23 cellular contexts compared by ENCODE assay signal in the genomic region with DNA sequence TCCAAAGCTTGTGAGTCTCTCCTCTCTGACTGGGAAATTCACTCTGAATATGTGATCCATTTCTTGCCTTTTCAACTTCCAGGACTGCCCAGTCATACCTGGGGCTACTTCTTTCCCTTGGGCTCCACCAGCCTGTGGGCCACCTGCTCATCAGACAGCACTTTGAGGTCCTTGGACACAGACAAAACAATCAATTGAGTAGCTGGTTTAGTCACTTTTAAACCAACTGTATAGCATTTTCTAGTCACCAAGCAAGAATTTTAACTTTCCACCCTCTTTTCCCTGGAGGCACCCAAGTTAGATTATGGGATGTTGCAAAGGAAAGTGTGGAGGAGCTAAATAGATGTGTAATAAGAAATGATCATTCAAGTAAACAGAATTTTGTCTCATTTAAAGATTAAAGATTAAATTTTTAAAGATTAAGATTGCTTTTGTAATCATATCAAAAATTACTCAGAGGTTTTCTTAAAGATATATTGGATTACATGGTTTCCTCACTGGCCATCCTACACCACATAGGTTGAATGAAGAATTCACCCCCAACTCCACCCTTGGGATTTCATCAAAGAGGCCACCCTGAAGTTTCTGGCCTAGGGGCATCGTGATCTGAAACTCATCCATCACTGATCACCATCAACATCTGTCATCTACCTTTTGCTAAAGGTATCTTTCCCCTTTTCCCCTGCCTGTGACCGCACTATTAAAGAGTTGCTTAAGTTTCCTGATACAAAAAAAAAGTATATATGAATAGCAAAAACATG.
DNase-seq lines count a peak whose midpoint lies in the region; ATAC-seq and TF ChIP-seq lines count a peak whose summit lies in the region.
"Had no signal": no experiment of that assay in that cellular context is flagged by ENCODE, and none has a peak within 500 bp of the region (broad histone marks: within the 10 kb centered on the region; RNA-seq: fewer than 3 reads in every experiment).

No MANE protein-coding gene starts in this region.

- H2AFZ ChIP-seq in ACC112 (ENCODE audit: low read length, unreplicated experiment): peak overlapping the region; percentile 49

- H3K79me2 ChIP-seq in ACC112 (ENCODE audit: control insufficient read depth, insufficient read depth, low read length, unreplicated experiment): no peaks in the 10 kb centered on the region

- H3K4me3 ChIP-seq in ACC112 (ENCODE audit: low read depth, low read length) (no peak overlapping the region), RWPE2 (ENCODE audit: severe bottlenecking) (no peak overlapping the region)
- H3K4me3 ChIP-seq: thoracic aorta had no signal

- peak; percentile 73 for ATAC-seq in RWPE2 (ENCODE audit: low read depth)
- peak; percentile 83 for ATAC-seq in foreskin keratinocyte
- ATAC-seq in GM18517 (IDR thresholded peaks at IDR 0.05; ENCODE audit: unreplicated experiment): no peak
- ATAC-seq in activated naive CD8-positive, alpha-beta T cell treated with anti-CD3 and anti-CD28 coated beads, Interleukin-2, amount 50 U/mL, for 24 hours: no peak
- no peak for ATAC-seq in GM18868 (IDR thresholded peaks at IDR 0.05; ENCODE audit: unreplicated experiment)
- ATAC-seq: activated T-cell treated with anti-CD3 and anti-CD28 coated beads, Interleukin-2, amount 50 U/mL, for 72 hours; left lobe of liver; T-helper 17 cell had no signal

- peak overlapping the region; percentile 18; the same call in 1 of the 2 replicates for H3K27ac ChIP-seq in ACC112 (ENCODE audit: low read depth, low read length)
- H3K27ac ChIP-seq in RWPE2 (ENCODE audit: poor library complexity, severe bottlenecking): peak overlapping the region; percentile 33
- no peak overlapping the region for H3K27ac ChIP-seq in foreskin keratinocyte
- H3K27ac ChIP-seq: thoracic aorta had no signal

- H3K27me3 ChIP-seq in ACC112 (ENCODE audit: insufficient read depth, low read length): no peaks in the 10 kb centered on the region
- no peaks in the 10 kb centered on the region for H3K27me3 ChIP-seq in RWPE2 (ENCODE audit: insufficient read depth, poor library complexity, severe bottlenecking)
- no peaks in the 10 kb centered on the region for H3K27me3 ChIP-seq in foreskin keratinocyte

- H3K36me3 Mint-ChIP-seq in activated naive CD8-positive, alpha-beta T cell treated with anti-CD3 and anti-CD28 coated beads, Interleukin-2, amount 50 U/mL, for 24 hours (ENCODE audit: low read depth): no peaks in the 10 kb centered on the region
- H3K36me3 Mint-ChIP-seq: activated CD4-positive, alpha-beta memory T cell treated with anti-CD3 and anti-CD28 coated beads for 36 hours; CD8-positive, alpha-beta memory T cell; IgD-negative memory B cell; memory B cell had no signal

- H3K27ac Mint-ChIP-seq in activated naive CD8-positive, alpha-beta T cell treated with anti-CD3 and anti-CD28 coated beads, Interleukin-2, amount 50 U/mL, for 24 hours: no peak overlapping the region
- H3K27ac Mint-ChIP-seq: activated CD4-positive, alpha-beta memory T cell treated with anti-CD3 and anti-CD28 coated beads for 36 hours; activated T-cell treated with anti-CD3 and anti-CD28 coated beads, Interleukin-2, amount 50 U/mL, for 72 hours; CD8-positive, alpha-beta memory T cell; IgD-negative memory B cell; memory B cell; nephron progenitor cell; stimulated activated naive CD8-positive, alpha-beta T cell treated with anti-CD3 and anti-CD28 coated beads, Interleukin-15, Interleukin-2, amounts not matched to agents 100 ng/mL and 50 ng/mL, for 24 hours; T-helper 17 cell had no signal

- no peaks in the 10 kb centered on the region for H3K4me1 Mint-ChIP-seq in activated naive CD8-positive, alpha-beta T cell treated with anti-CD3 and anti-CD28 coated beads, Interleukin-2, amount 50 U/mL, for 24 hours
- H3K4me1 Mint-ChIP-seq: CD8-positive, alpha-beta memory T cell; IgD-negative memory B cell; memory B cell; nephron progenitor cell; T-helper 17 cell had no signal

- no peaks in the 10 kb centered on the region for H3K9me3 ChIP-seq in RWPE2 (ENCODE audit: severe bottlenecking)
- H3K9me3 ChIP-seq: thoracic aorta had no signal

- DNase-seq in GM04503 (ENCODE audit: low read depth) (peak; percentile 2), RWPE2 (ENCODE audit: low spot score) (no peak), foreskin keratinocyte (peak; percentile 54 to 81), MV-4-11 (lab: John Stamatoyannopoulos, UW) (no peak)
- DNase-seq in activated naive CD8-positive, alpha-beta T cell treated with anti-CD3 and anti-CD28 coated beads, Interleukin-2, amount 50 U/mL, for 24 hours: no peak
- DNase-seq: ACHN; activated CD4-positive, alpha-beta memory T cell treated with anti-CD3 and anti-CD28 coated beads for 36 hours; activated T-cell treated with anti-CD3 and anti-CD28 coated beads, Interleukin-2, amount 50 U/mL, for 72 hours; CD8-positive, alpha-beta memory T cell; cerebellar nuclear complex; hypothalamus; NCI-H1092; NCI-H1694; nephron progenitor cell; T-helper 17 cell had no signal

- no peak overlapping the region for H3K4me3 Mint-ChIP-seq in activated naive CD8-positive, alpha-beta T cell treated with anti-CD3 and anti-CD28 coated beads, Interleukin-2, amount 50 U/mL, for 24 hours
- H3K4me3 Mint-ChIP-seq: activated CD4-positive, alpha-beta memory T cell treated with anti-CD3 and anti-CD28 coated beads for 36 hours; activated T-cell treated with anti-CD3 and anti-CD28 coated beads, Interleukin-2, amount 50 U/mL, for 72 hours; CD8-positive, alpha-beta memory T cell; IgD-negative memory B cell; memory B cell; nephron progenitor cell; stimulated activated naive CD8-positive, alpha-beta T cell treated with anti-CD3 and anti-CD28 coated beads, Interleukin-15, Interleukin-2, amounts not matched to agents 100 ng/mL and 50 ng/mL, for 24 hours; T-helper 17 cell had no signal

- H3K4me1 ChIP-seq in ACC112 (ENCODE audit: control insufficient read depth, insufficient read depth, low read length, unreplicated experiment) (peaks cover 13% of the 10 kb centered on the region), RWPE2 (ENCODE audit: insufficient read depth, poor library complexity, severe bottlenecking) (peaks cover 23% of the 10 kb centered on the region), foreskin keratinocyte (peaks cover 20% of the 10 kb centered on the region)

- H3K36me3 ChIP-seq in ACC112 (ENCODE audit: insufficient read depth, low read length) (no peaks in the 10 kb centered on the region), RWPE2 (ENCODE audit: low read depth) (no peaks in the 10 kb centered on the region)
- H3K36me3 ChIP-seq: thoracic aorta had no signal

- no peaks in the 10 kb centered on the region for H3K9me3 Mint-ChIP-seq in activated naive CD8-positive, alpha-beta T cell treated with anti-CD3 and anti-CD28 coated beads, Interleukin-2, amount 50 U/mL, for 24 hours
- H3K9me3 Mint-ChIP-seq: activated CD4-positive, alpha-beta memory T cell treated with anti-CD3 and anti-CD28 coated beads for 36 hours; activated T-cell treated with anti-CD3 and anti-CD28 coated beads, Interleukin-2, amount 50 U/mL, for 72 hours; CD8-positive, alpha-beta memory T cell; IgD-negative memory B cell; memory B cell; nephron progenitor cell; stimulated activated naive CD8-positive, alpha-beta T cell treated with anti-CD3 and anti-CD28 coated beads, Interleukin-15, Interleukin-2, amounts not matched to agents 100 ng/mL and 50 ng/mL, for 24 hours had no signal

- H3K27me3 Mint-ChIP-seq in activated naive CD8-positive, alpha-beta T cell treated with anti-CD3 and anti-CD28 coated beads, Interleukin-2, amount 50 U/mL, for 24 hours: peaks cover 12% of the 10 kb centered on the region

- no peak for TF ChIP-seq CTCF in RWPE2 (IDR thresholded peaks at IDR 0.05; ENCODE audit: poor library complexity, severe bottlenecking)
- TF ChIP-seq CTCF in foreskin keratinocyte (conservative IDR thresholded peaks at IDR 0.05): no peak

Comparison
In these comparisons a context has a peak if more than half of its experiments do, and no peak if none do; other contexts are left out.
1. DNase-seq: peak in GM04503 (single experiment) and foreskin keratinocyte (2 of 2); none in RWPE2 (single experiment), activated naive CD8-positive, alpha-beta T cell treated with anti-CD3 and anti-CD28 coated beads, Interleukin-2, amount 50 U/mL, for 24 hours (single experiment) and MV-4-11 (single experiment).
2. ATAC-seq: peak in RWPE2 (single experiment) and foreskin keratinocyte (single experiment); none in GM18517 (single experiment), activated naive CD8-positive, alpha-beta T cell treated with anti-CD3 and anti-CD28 coated beads, Interleukin-2, amount 50 U/mL, for 24 hours (single experiment) and GM18868 (single experiment).